8 cellular contexts compared by ENCODE assay signal in genomic region chr15:42207674-42208579, GRCh38. TPM values are rescaled to one million over a fixed set of nuclear protein-coding genes. Genes with fewer than 3 reads are reported as not detected.
DNase-seq lines count a peak whose midpoint lies in the region; ATAC-seq and TF ChIP-seq lines count a peak whose summit lies in the region.

Gene VPS39, minus strand, starts transcription at chr15:42208304. Its CDS starts 151 bp downstream, at chr15:42208153.

- H3K27ac ChIP-seq in DOHH2 (ENCODE audit: low read depth, low read length) (no peak within 1 kb of the TSS), GM23248 (peak within 1 kb of the TSS; percentile 81), RWPE2 (ENCODE audit: poor library complexity, severe bottlenecking) (peak within 1 kb of the TSS; percentile 16)

- H4K20me1 ChIP-seq in DOHH2 (ENCODE audit: control insufficient read depth, insufficient read depth, low read depth, low read length) (no peaks in the 10 kb centered on the region), GM23248 (ENCODE audit: insufficient read depth) (no peaks in the 10 kb centered on the region)

- peak within 1 kb of the TSS; percentile 91 for H3K9ac ChIP-seq in GM23248

- H3K36me3 ChIP-seq in DOHH2 (ENCODE audit: control insufficient read depth, low read length) (peaks cover 32% of the 10 kb centered on the region), GM23248 (ENCODE audit: low read depth) (peaks cover 26% of the 10 kb centered on the region), RWPE2 (ENCODE audit: low read depth) (peaks cover 27% of the 10 kb centered on the region)

- POLR2A ChIA-PET in naive thymus-derived CD8-positive, alpha-beta T cell (lab: Charles Lee), result interaction anchor here (0.5 to 3.8 kb wide), 7 partner anchors 20 to 1721 kb away, joined by 3 to 16 read pairs (median 3); partner anchors contain the start of genes GANC, TMEM87A and ZNF106

- TF ChIP-seq CTCF in DOHH2 (IDR thresholded peaks at IDR 0.05; ENCODE audit: low read depth, low read length, poor library complexity, severe bottlenecking) (no peak), LNCaP clone FGC (IDR thresholded peaks at IDR 0.05; ENCODE audit: control insufficient read depth, extremely low read depth, insufficient read depth) (no peak), RWPE2 (IDR thresholded peaks at IDR 0.05; ENCODE audit: poor library complexity, severe bottlenecking) (no peak)

- H3K36me3 Mint-ChIP-seq in activated T-helper 2 cell treated with anti-CD3 and anti-CD28 coated beads, Interferon-gamma antibody, Interleukin-2, Interleukin-4, amounts not matched to agents 10 μg/mL and 5 μg/mL and 100 μg/mL, durations not matched to agents 14 hours and 24 hours and 36 hours (ENCODE audit: low read depth), result peaks cover 43% of the 10 kb centered on the region
- H3K36me3 Mint-ChIP-seq in naive thymus-derived CD8-positive, alpha-beta T cell, result peaks cover 0 to 32% (median 8%) of the 10 kb centered on the region in 3 donors
- H3K36me3 Mint-ChIP-seq in stimulated activated naive B cell treated with anti-CD40 and anti-IgM and Interleukin-4, amounts not matched to agents 10 μg/mL and 1 μg/mL and 100 μg/mL, for 72 hours, result peaks cover 16 to 34% of the 10 kb centered on the region in 2 donors

- H3K27me3 ChIP-seq in DOHH2 (ENCODE audit: control insufficient read depth, low read length) (no peaks in the 10 kb centered on the region), GM23248 (replicated peaks; ENCODE audit: insufficient read depth) (no peaks in the 10 kb centered on the region), RWPE2 (ENCODE audit: insufficient read depth, poor library complexity, severe bottlenecking) (no peaks in the 10 kb centered on the region)

- H3K79me2 ChIP-seq in DOHH2 (ENCODE audit: control insufficient read depth, low read length) (peaks cover 42% of the 10 kb centered on the region), GM23248 (ENCODE audit: insufficient read depth) (peaks cover 55% of the 10 kb centered on the region)

- peak within 1 kb of the TSS; percentile 98 for H3K27ac Mint-ChIP-seq in activated T-helper 2 cell treated with anti-CD3 and anti-CD28 coated beads, Interferon-gamma antibody, Interleukin-2, Interleukin-4, amounts not matched to agents 10 μg/mL and 5 μg/mL and 100 μg/mL, durations not matched to agents 14 hours and 24 hours and 36 hours
- peak within 1 kb of the TSS; percentile 85 to 99 (median 96) for H3K27ac Mint-ChIP-seq in naive thymus-derived CD8-positive, alpha-beta T cell
- H3K27ac Mint-ChIP-seq in stimulated activated naive B cell treated with anti-CD40 and anti-IgM and Interleukin-4, amounts not matched to agents 10 μg/mL and 1 μg/mL and 100 μg/mL, for 72 hours, result peak within 1 kb of the TSS; percentile 95

- H3K4me1 ChIP-seq in DOHH2 (ENCODE audit: control insufficient read depth, low read length) (peaks cover 19% of the 10 kb centered on the region), GM23248 (ENCODE audit: insufficient read depth) (peaks cover 21% of the 10 kb centered on the region), RWPE2 (ENCODE audit: insufficient read depth, poor library complexity, severe bottlenecking) (no peaks in the 10 kb centered on the region)

- peak; percentile 97 for ATAC-seq in RWPE2 (ENCODE audit: low read depth)
- peak; percentile 97 for ATAC-seq in naive thymus-derived CD8-positive, alpha-beta T cell
- ATAC-seq in stimulated activated naive B cell treated with anti-CD40 and anti-IgM and Interleukin-4, amounts not matched to agents 10 μg/mL and 1 μg/mL and 100 μg/mL, for 72 hours (replicated peaks), result peak; percentile 98 to 99

- peak within 1 kb of the TSS; percentile 98 for H3K4me3 Mint-ChIP-seq in activated T-helper 2 cell treated with anti-CD3 and anti-CD28 coated beads, Interferon-gamma antibody, Interleukin-2, Interleukin-4, amounts not matched to agents 10 μg/mL and 5 μg/mL and 100 μg/mL, durations not matched to agents 14 hours and 24 hours and 36 hours (ENCODE audit: low read depth)
- peak within 1 kb of the TSS; percentile 90 to 98 (median 96) for H3K4me3 Mint-ChIP-seq in naive thymus-derived CD8-positive, alpha-beta T cell
- peak within 1 kb of the TSS; percentile 96 to 97 for H3K4me3 Mint-ChIP-seq in stimulated activated naive B cell treated with anti-CD40 and anti-IgM and Interleukin-4, amounts not matched to agents 10 μg/mL and 1 μg/mL and 100 μg/mL, for 72 hours

- peak within 1 kb of the TSS; percentile 78 for H2AFZ ChIP-seq in GM23248

- in situ Hi-C loops in GM23248 (cut with MboI), result no loop called here

- no peaks in the 10 kb centered on the region for H3K27me3 Mint-ChIP-seq in activated T-helper 2 cell treated with anti-CD3 and anti-CD28 coated beads, Interferon-gamma antibody, Interleukin-2, Interleukin-4, amounts not matched to agents 10 μg/mL and 5 μg/mL and 100 μg/mL, durations not matched to agents 14 hours and 24 hours and 36 hours (ENCODE audit: low read depth)
- H3K27me3 Mint-ChIP-seq in naive thymus-derived CD8-positive, alpha-beta T cell, result no peaks in the 10 kb centered on the region
- no peaks in the 10 kb centered on the region for H3K27me3 Mint-ChIP-seq in stimulated activated naive B cell treated with anti-CD40 and anti-IgM and Interleukin-4, amounts not matched to agents 10 μg/mL and 1 μg/mL and 100 μg/mL, for 72 hours

- peak within 1 kb of the TSS; percentile 98 for H3K4me3 ChIP-seq in DOHH2 (ENCODE audit: low read length)
- peak within 1 kb of the TSS; percentile 77 for H3K4me3 ChIP-seq in GM23248
- peak within 1 kb of the TSS; percentile 83 for H3K4me3 ChIP-seq in LNCaP clone FGC (ENCODE audit: low read depth, low read length)
- peak within 1 kb of the TSS; percentile 79 for H3K4me3 ChIP-seq in RWPE2 (ENCODE audit: severe bottlenecking)

- 1% methylated on average over 45 of the region's 45 CpGs for WGBS in GM23248 (ENCODE audit: low coverage in 1 of 2, low lambda C conversion rate in 2 of 2, missing lambda C conversion rate in 2 of 2), 2 experiments

- DNase-seq in GM23248, result peak; percentile 95
- peak; percentile 47 for DNase-seq in LNCaP clone FGC (ENCODE audit: low read depth)
- peak; percentile 91 for DNase-seq in RWPE2 (ENCODE audit: low spot score)
- DNase-seq in activated T-helper 2 cell treated with anti-CD3 and anti-CD28 coated beads, Interferon-gamma antibody, Interleukin-2, Interleukin-4, amounts not matched to agents 10 μg/mL and 5 μg/mL and 100 μg/mL, durations not matched to agents 14 hours and 24 hours and 36 hours (ENCODE audit: low spot score), result peak; percentile 81
- DNase-seq in fibroblast of peridontal ligament (ENCODE audit: extremely low read depth), result peak; percentile 81
- DNase-seq in naive thymus-derived CD8-positive, alpha-beta T cell, result peak; percentile 72 to 90 (median 78)
- peak; percentile 82 for DNase-seq in stimulated activated naive B cell treated with anti-CD40 and anti-IgM and Interleukin-4, amounts not matched to agents 10 μg/mL and 1 μg/mL and 100 μg/mL, for 72 hours

- peaks cover 3% of the 10 kb centered on the region for H3K9me3 Mint-ChIP-seq in activated T-helper 2 cell treated with anti-CD3 and anti-CD28 coated beads, Interferon-gamma antibody, Interleukin-2, Interleukin-4, amounts not matched to agents 10 μg/mL and 5 μg/mL and 100 μg/mL, durations not matched to agents 14 hours and 24 hours and 36 hours
- H3K9me3 Mint-ChIP-seq in naive thymus-derived CD8-positive, alpha-beta T cell, result no peaks in the 10 kb centered on the region
- no peaks in the 10 kb centered on the region for H3K9me3 Mint-ChIP-seq in stimulated activated naive B cell treated with anti-CD40 and anti-IgM and Interleukin-4, amounts not matched to agents 10 μg/mL and 1 μg/mL and 100 μg/mL, for 72 hours

- peak within 1 kb of the TSS; percentile 79 for H3K4me2 ChIP-seq in DOHH2 (ENCODE audit: low read length)
- peak within 1 kb of the TSS; percentile 98 for H3K4me2 ChIP-seq in GM23248 (ENCODE audit: unreplicated experiment)

- H3K9me2 ChIP-seq in DOHH2 (replicated peaks; ENCODE audit: control insufficient read depth, low read length), result no peaks in the 10 kb centered on the region
- H3K9me2 ChIP-seq in GM23248 (ENCODE audit: insufficient read depth), result no peaks in the 10 kb centered on the region

- intact Hi-C loops in activated T-helper 2 cell treated with anti-CD3 and anti-CD28 coated beads, Interferon-gamma antibody, Interleukin-2, Interleukin-4, amounts not matched to agents 10 μg/mL and 5 μg/mL and 100 μg/mL, durations not matched to agents 14 hours and 24 hours and 36 hours (cut with micrococcal nuclease), result loop anchor here (2.0 to 10.0 kb wide), 4 partner anchors 15 to 716 kb away; partner anchors contain the start of genes GANC, ITPKA, SNAP23 and TMEM87A

- peaks cover 4% of the 10 kb centered on the region; the same call in 1 of the 2 replicates for H3F3A ChIP-seq in DOHH2 (ENCODE audit: control insufficient read depth, insufficient read depth)
- peaks cover 48% of the 10 kb centered on the region for H3F3A ChIP-seq in GM23248 (ENCODE audit: insufficient read depth)

- peaks cover 29% of the 10 kb centered on the region for H3K4me1 Mint-ChIP-seq in activated T-helper 2 cell treated with anti-CD3 and anti-CD28 coated beads, Interferon-gamma antibody, Interleukin-2, Interleukin-4, amounts not matched to agents 10 μg/mL and 5 μg/mL and 100 μg/mL, durations not matched to agents 14 hours and 24 hours and 36 hours (ENCODE audit: low read depth)
- H3K4me1 Mint-ChIP-seq in naive thymus-derived CD8-positive, alpha-beta T cell, result peaks cover 20 to 47% (median 40%) of the 10 kb centered on the region in 4 donors
- H3K4me1 Mint-ChIP-seq in stimulated activated naive B cell treated with anti-CD40 and anti-IgM and Interleukin-4, amounts not matched to agents 10 μg/mL and 1 μg/mL and 100 μg/mL, for 72 hours, result peaks cover 20 to 22% of the 10 kb centered on the region in 2 donors

- H3K9me3 ChIP-seq in DOHH2 (ENCODE audit: control insufficient read depth, insufficient read depth, low read length) (no peaks in the 10 kb centered on the region), GM23248 (ENCODE audit: low read depth) (no peaks in the 10 kb centered on the region), RWPE2 (ENCODE audit: severe bottlenecking) (no peaks in the 10 kb centered on the region)

RNA-seq across cellular contexts. Expression of gene VPS39, which starts in this region (rescaled TPM):
- 49.3 and 57.8 TPM in 2 replicates for total RNA-seq in GM23248 (2014; rRNA removed; shearing (Covaris generic))
- 33.0 and 33.4 TPM in 2 replicates for polyA plus RNA-seq in GM23248 (2016; fragmentation: Nextera tagmentation; extraction: Ambion mirVana)
- total RNA-seq in activated T-helper 2 cell treated with anti-CD3 and anti-CD28 coated beads, Interferon-gamma antibody, Interleukin-2, Interleukin-4, amounts not matched to agents 10 μg/mL and 5 μg/mL and 100 μg/mL, durations not matched to agents 14 hours and 24 hours and 36 hours, result 67.7 and 70.6 TPM in 2 replicates
- total RNA-seq in naive thymus-derived CD8-positive, alpha-beta T cell, result 100 to 1,000 TPM; 113 TPM
- 10 to 100 TPM; 26.9 to 40.5 (median 29.9) TPM for polyA plus RNA-seq in naive thymus-derived CD8-positive, alpha-beta T cell
